In the genomic region with DNA sequence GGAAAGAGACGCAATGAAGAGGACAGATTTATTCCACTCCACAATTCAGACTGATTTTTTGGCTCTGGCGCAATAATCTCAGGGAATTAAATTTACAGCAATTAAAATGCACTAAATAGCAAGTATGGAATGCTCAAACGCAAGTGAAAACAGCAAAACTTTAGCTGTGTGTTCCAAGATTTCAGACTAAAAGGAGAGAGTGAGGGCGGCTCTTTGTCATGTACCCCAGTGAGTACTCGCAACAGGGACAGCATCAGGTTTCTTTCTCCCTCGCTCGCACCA, we compare ENCODE assay signal across 8 cellular contexts. TPM values are rescaled to one million over a fixed set of nuclear protein-coding genes. Genes with fewer than 3 reads are reported as not detected.
DNase-seq lines count a peak whose midpoint lies in the region; ATAC-seq and TF ChIP-seq lines count a peak whose summit lies in the region.

No MANE protein-coding gene starts in this region.

- TF ChIP-seq CTCF in GM12865 (IDR thresholded peaks at IDR 0.05; ENCODE audit: insufficient read depth, low read depth, low read length, missing control alignments) (no peak), fibroblast of villous mesenchyme (IDR thresholded peaks at IDR 0.05; ENCODE audit: insufficient read depth, low read depth, low read length) (no peak), retinal pigment epithelial cell (conservative IDR thresholded peaks at IDR 0.05; ENCODE audit: low read depth, low read length) (no peak)

- H3K9me3 ChIP-seq in SJCRH30 (replicated peaks), result no peaks in the 10 kb centered on the region

- H3K4me3 ChIP-seq in GM12865 (ENCODE audit: low read depth, low read length), result peak overlapping the region; percentile 93
- peak overlapping the region; percentile 95 for H3K4me3 ChIP-seq in SJCRH30
- peak overlapping the region; percentile 76 for H3K4me3 ChIP-seq in fibroblast of villous mesenchyme (ENCODE audit: low read depth, low read length)
- peak overlapping the region; percentile 85 for H3K4me3 ChIP-seq in retinal pigment epithelial cell (ENCODE audit: low read length)

- ATAC-seq in GM18909 (IDR thresholded peaks at IDR 0.05; ENCODE audit: poor library complexity, unreplicated experiment), result no peak

- H3K27me3 ChIP-seq in SJCRH30, result no peaks in the 10 kb centered on the region

- DNase-seq in GM12865 (ENCODE audit: low read depth) (no peak), SJCRH30 (no peak), fibroblast of villous mesenchyme (ENCODE audit: low read depth) (no peak), retinal pigment epithelial cell (ENCODE audit: low read depth) (no peak), occipital lobe (lab: John Stamatoyannopoulos, UW) (no peak), KG1 (lab: John Stamatoyannopoulos, UW) (no peak)
- no peak for DNase-seq in activated CD4-positive, CD25-positive, alpha-beta regulatory T cell (lab: John Stamatoyannopoulos, UW)

- no peaks in the 10 kb centered on the region for H3K36me3 ChIP-seq in SJCRH30

- peaks cover 5% of the 10 kb centered on the region; the same call in 1 of the 2 replicates for H3K4me1 ChIP-seq in SJCRH30

- peak overlapping the region; percentile 64; the same call in 1 of the 2 replicates for H3K27ac ChIP-seq in SJCRH30

RNA-seq across cellular contexts. Expression of a gene that starts 1.2 kb away (rescaled TPM):
- total RNA-seq in SJCRH30 (2014; rRNA removed; shearing (Covaris generic)), result 50.5 and 61.2 TPM in 2 replicates
- total RNA-seq in fibroblast of villous mesenchyme (45.1 and 54.0 TPM in 2 replicates), occipital lobe (68.2 TPM)
